Comparison of ENCODE assay signal across 28 cellular contexts in the genomic region with DNA sequence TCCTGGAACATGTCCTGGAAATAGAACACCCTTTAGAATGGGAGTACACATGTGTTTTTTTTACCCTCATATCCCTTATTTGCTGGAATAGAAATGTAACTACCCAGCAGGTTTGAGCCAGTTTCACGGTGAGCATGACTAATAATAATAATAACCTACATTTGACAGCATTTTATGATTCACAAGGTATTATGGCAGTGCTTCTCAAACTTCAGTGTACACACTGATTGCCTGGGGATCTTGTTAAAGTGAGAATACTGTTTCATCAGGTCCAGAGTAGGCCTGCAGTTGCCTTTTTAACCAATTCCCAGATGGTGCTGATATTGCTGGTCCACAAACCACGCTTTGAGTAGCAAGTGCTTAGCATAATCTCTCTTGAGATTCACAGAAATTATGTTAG.
DNase-seq lines count a peak whose midpoint lies in the region; ATAC-seq, FAIRE-seq and TF ChIP-seq lines count a peak whose summit lies in the region.
"Had no signal": no experiment of that assay in that cellular context is flagged by ENCODE, and none has a peak within 500 bp of the region (broad histone marks: within the 10 kb centered on the region; RNA-seq: fewer than 3 reads in every experiment).

No MANE protein-coding gene starts in this region.

- H3K4me1 ChIP-seq in breast epithelium: no peaks in the 10 kb centered on the region
- H3K4me1 ChIP-seq: A549; BLaER1 treated with 17β-estradiol and CSF1 and Interleukin-3, amounts not matched to agents 10 nM and 100 nM; testis had no signal

- no peaks in the 10 kb centered on the region for H3K9me3 ChIP-seq in breast epithelium
- H3K9me3 ChIP-seq: testis had no signal

- no peaks in the 10 kb centered on the region for H3K27me3 ChIP-seq in breast epithelium
- H3K27me3 ChIP-seq: BLaER1 treated with 17β-estradiol and CSF1 and Interleukin-3, amounts not matched to agents 10 nM and 100 nM; cardiac muscle cell; testis had no signal

- no peak overlapping the region for H3K27ac ChIP-seq in breast epithelium
- H3K27ac ChIP-seq: A549; BLaER1 treated with 17β-estradiol and CSF1 and Interleukin-3, amounts not matched to agents 10 nM and 100 nM; cardiac muscle cell; testis had no signal

- peak; percentile 75 for ATAC-seq in activated T-helper 17 cell treated with anti-CD3 and anti-CD28 coated beads, Interleukin-2, amount 50 U/mL, for 72 hours (replicated peaks)
- ATAC-seq: A549; activated CD8-positive, alpha-beta T cell treated with anti-CD3 and anti-CD28 coated beads, Interleukin-2, amount 10 ng/mL, durations not matched to agents 7 days and 5 days; WTC11 had no signal

- H3K4me1 Mint-ChIP-seq in MCF 10A (ENCODE audit: insufficient read depth, unreplicated experiment): peaks cover 6% of the 10 kb centered on the region
- H3K4me1 Mint-ChIP-seq in activated T-helper 17 cell treated with anti-CD3 and anti-CD28 coated beads, Interleukin-2, amount 50 U/mL, for 72 hours: no peaks in the 10 kb centered on the region
- H3K4me1 Mint-ChIP-seq: activated naive CD4-positive, alpha-beta T cell treated with anti-CD3 and anti-CD28 coated beads, Interleukin-2, amount 50 U/mL, for 24 hours; WTC11 had no signal

- H3K4me3 Mint-ChIP-seq in MCF 10A (ENCODE audit: unreplicated experiment): no peak overlapping the region
- H3K4me3 Mint-ChIP-seq in activated T-helper 17 cell treated with anti-CD3 and anti-CD28 coated beads, Interleukin-2, amount 50 U/mL, for 72 hours: no peak overlapping the region
- H3K4me3 Mint-ChIP-seq: activated CD8-positive, alpha-beta T cell treated with anti-CD3 and anti-CD28 coated beads, Interleukin-2, amount 10 ng/mL, durations not matched to agents 7 days and 5 days; activated naive CD4-positive, alpha-beta T cell treated with anti-CD3 and anti-CD28 coated beads, Interleukin-2, amount 50 U/mL, for 24 hours; dendritic cell treated with granulocyte-macrophage colony-stimulating factor and Interleukin-4, amounts not matched to agents 40 ng/mL and 50 ng/mL, for 4 days; HFFc6; WTC11 had no signal

- FAIRE-seq in urothelium cell line (lab: Jason Lieb, UNC): peak; percentile 13
- FAIRE-seq: D721Med, frontal cortex, GM18507, kidney had no signal

- no peak for TF ChIP-seq POLR2A in breast epithelium (IDR thresholded peaks at IDR 0.05)

- POLR2A ChIA-PET in MCF 10A (lab: Yijun Ruan, JAX): no interaction called here

- H3K9me3 Mint-ChIP-seq in MCF 10A (ENCODE audit: unreplicated experiment): peaks cover 9% of the 10 kb centered on the region
- H3K9me3 Mint-ChIP-seq in activated T-helper 17 cell treated with anti-CD3 and anti-CD28 coated beads, Interleukin-2, amount 50 U/mL, for 72 hours: no peaks in the 10 kb centered on the region

- intact Hi-C loops in MCF 10A (cut with micrococcal nuclease): no loop called here
- intact Hi-C loops in breast epithelium (cut with DNase I; ENCODE audit: low total_unique reads): no loop called here

- BruUV-seq in MCF 10A (replicated peaks; lab: Mats Ljungman, UMichigan): no TSS peak

- no peak overlapping the region for H3K4me3 ChIP-seq in breast epithelium
- no peak overlapping the region for H3K4me3 ChIP-seq in fibroblast of mammary gland (ENCODE audit: control insufficient read depth, low read depth, low read length)
- H3K4me3 ChIP-seq: A549; BLaER1 treated with 17β-estradiol and CSF1 and Interleukin-3, amounts not matched to agents 10 nM and 100 nM; cardiac muscle cell; lung; testis had no signal

- H3K27me3 Mint-ChIP-seq in MCF 10A (ENCODE audit: insufficient read depth, unreplicated experiment): no peaks in the 10 kb centered on the region
- no peaks in the 10 kb centered on the region for H3K27me3 Mint-ChIP-seq in activated T-helper 17 cell treated with anti-CD3 and anti-CD28 coated beads, Interleukin-2, amount 50 U/mL, for 72 hours
- H3K27me3 Mint-ChIP-seq: activated naive CD4-positive, alpha-beta T cell treated with anti-CD3 and anti-CD28 coated beads, Interleukin-2, amount 50 U/mL, for 24 hours had no signal

- TF ChIP-seq CTCF in MCF 10A (IDR thresholded peaks at IDR 0.05; ENCODE audit: unreplicated experiment) (no peak), breast epithelium (IDR thresholded peaks at IDR 0.05) (no peak), fibroblast of mammary gland (conservative IDR thresholded peaks at IDR 0.05; ENCODE audit: control insufficient read depth, insufficient read depth, low read depth, low read length) (no peak)

- DNase-seq in MCF 10A (ENCODE audit: unreplicated experiment) (peak; percentile 56), breast epithelium (ENCODE audit: low spot score in 2 of 2) (no peak), fibroblast of mammary gland (ENCODE audit: low read depth) (peak; percentile 50), urothelium cell line (ENCODE audit: low spot score) (no peak), iPS-NIHi11 (ENCODE audit: low spot score) (no peak), NCI-H82 treated with DMSO at 0.1 percent for 48 hours (lab: John Stamatoyannopoulos, UW; ENCODE audit: unreplicated experiment) (no peak)
- no peak for DNase-seq in activated CD8-positive, alpha-beta memory T cell treated with anti-CD3 and anti-CD28 coated beads for 24 hours
- DNase-seq: activated CD8-positive, alpha-beta T cell treated with anti-CD3 and anti-CD28 coated beads, Interleukin-2, amount 10 ng/mL, durations not matched to agents 7 days and 5 days; activated T-cell treated with anti-CD3 and anti-CD28 coated beads, Interleukin-2, amount 50 U/mL, for 48 hours; HFFc6; hypothalamus; kidney; NCI-H187 treated with DMSO at 0.1 percent for 48 hours; NCI-H446; nucleus accumbens; T-helper 9 cell; testis had no signal

- CTCF ChIA-PET in MCF 10A (lab: Yijun Ruan, JAX): interaction anchor here (0.6 kb wide), 1 partner anchor 18 kb away, joined by 3 read pairs; no protein-coding TSS in a partner anchor

- H3K36me3 Mint-ChIP-seq in MCF 10A (ENCODE audit: insufficient read depth, unreplicated experiment): no peaks in the 10 kb centered on the region
- H3K36me3 Mint-ChIP-seq in activated T-helper 17 cell treated with anti-CD3 and anti-CD28 coated beads, Interleukin-2, amount 50 U/mL, for 72 hours (ENCODE audit: low read depth): no peaks in the 10 kb centered on the region
- H3K36me3 Mint-ChIP-seq: WTC11 had no signal

- H3K36me3 ChIP-seq in breast epithelium: no peaks in the 10 kb centered on the region
- H3K36me3 ChIP-seq: cardiac muscle cell had no signal

- H3K27ac Mint-ChIP-seq in MCF 10A (ENCODE audit: low read depth, unreplicated experiment): peak overlapping the region; percentile 7
- no peak overlapping the region for H3K27ac Mint-ChIP-seq in activated T-helper 17 cell treated with anti-CD3 and anti-CD28 coated beads, Interleukin-2, amount 50 U/mL, for 72 hours
- H3K27ac Mint-ChIP-seq: activated CD8-positive, alpha-beta T cell treated with anti-CD3 and anti-CD28 coated beads, Interleukin-2, amount 10 ng/mL, durations not matched to agents 7 days and 5 days; activated naive CD4-positive, alpha-beta T cell treated with anti-CD3 and anti-CD28 coated beads, Interleukin-2, amount 50 U/mL, for 24 hours; dendritic cell treated with granulocyte-macrophage colony-stimulating factor and Interleukin-4, amounts not matched to agents 40 ng/mL and 50 ng/mL, for 4 days; HFFc6; WTC11 had no signal

Comparison
In these comparisons a context has a peak if more than half of its experiments do, and no peak if none do; other contexts are left out.
1. DNase-seq: peak in MCF 10A (single experiment) and fibroblast of mammary gland (single experiment); none in breast epithelium (0 of 2), urothelium cell line (single experiment), iPS-NIHi11 (single experiment), NCI-H82 treated with DMSO at 0.1 percent for 48 hours (single experiment) and activated CD8-positive, alpha-beta memory T cell treated with anti-CD3 and anti-CD28 coated beads for 24 hours (single experiment).